13 cellular contexts compared by ENCODE assay signal in genomic region chr12:19710811-19711793, GRCh38.
DNase-seq lines count a peak whose midpoint lies in the region; ATAC-seq, FAIRE-seq and TF ChIP-seq lines count a peak whose summit lies in the region.
"Had no signal": no experiment of that assay in that cellular context is flagged by ENCODE, and none has a peak within 500 bp of the region (broad histone marks: within the 10 kb centered on the region; RNA-seq: fewer than 3 reads in every experiment).

No MANE protein-coding gene starts in this region.

- H3K4me3 Mint-ChIP-seq in GM23338, result no peak overlapping the region
- no peak overlapping the region for H3K4me3 Mint-ChIP-seq in type B pancreatic cell
- H3K4me3 Mint-ChIP-seq: activated CD4-positive, alpha-beta T cell treated with anti-CD3 and anti-CD28 coated beads, Interleukin-2, amount 10 ng/mL, durations not matched to agents 24 days and 14 days had no signal

- H3K36me3 ChIP-seq in endothelial cell of umbilical vein (ENCODE audit: control insufficient read depth in 2 of 2, extremely low read depth in 1 of 2, insufficient read depth in 2 of 2, low read length in 2 of 2) (no peaks in the 10 kb centered on the region), left lung (no peaks in the 10 kb centered on the region), thoracic aorta (no peaks in the 10 kb centered on the region), GM23338 (ENCODE audit: insufficient read depth) (no peaks in the 10 kb centered on the region; the same call in 1 of the 2 replicates)
- H3K36me3 ChIP-seq: Peyer's patch had no signal

- no peaks in the 10 kb centered on the region for H3F3A ChIP-seq in GM23338 (replicated peaks; ENCODE audit: low read depth)

- H3K9me2 ChIP-seq in GM23338 (ENCODE audit: insufficient read depth), result peaks cover 7% of the 10 kb centered on the region

- CTCF ChIA-PET in endothelial cell of umbilical vein (lab: Charles Lee), result interaction anchor here (1.3 to 1.5 kb wide), 2 partner anchors 28 to 139 kb away, joined by 3 to 4 read pairs; no protein-coding TSS in a partner anchor

- H3K79me2 ChIP-seq in endothelial cell of umbilical vein (ENCODE audit: control insufficient read depth, insufficient read depth, low read length), result no peaks in the 10 kb centered on the region
- no peaks in the 10 kb centered on the region for H3K79me2 ChIP-seq in GM23338 (replicated peaks; ENCODE audit: insufficient read depth)

- intact Hi-C loops in endothelial cell of umbilical vein (cut with micrococcal nuclease), result no loop called here
- intact Hi-C loops in left lung (cut with DNase I), result no loop called here

- H3K27me3 ChIP-seq in endothelial cell of umbilical vein (ENCODE audit: control insufficient read depth in 2 of 2, insufficient read depth in 2 of 2, low read length in 2 of 2) (no peaks in the 10 kb centered on the region), left lung (no peaks in the 10 kb centered on the region), thoracic aorta (replicated peaks; ENCODE audit: insufficient read depth) (no peaks in the 10 kb centered on the region), GM23338 (ENCODE audit: insufficient read depth) (no peaks in the 10 kb centered on the region)
- H3K27me3 ChIP-seq: Peyer's patch had no signal

- no peaks in the 10 kb centered on the region for H4K20me1 ChIP-seq in endothelial cell of umbilical vein (replicated peaks; ENCODE audit: control insufficient read depth, extremely low read depth, insufficient read depth, low read length)
- no peaks in the 10 kb centered on the region for H4K20me1 ChIP-seq in GM23338 (replicated peaks; ENCODE audit: insufficient read depth)

- H3K4me1 ChIP-seq in endothelial cell of umbilical vein (ENCODE audit: control insufficient read depth, extremely low read depth, insufficient read depth, low read length), result peaks cover 13% of the 10 kb centered on the region
- H3K4me1 ChIP-seq in left lung, result no peaks in the 10 kb centered on the region
- peaks cover 25 to 37% of the 10 kb centered on the region in 2 donors for H3K4me1 ChIP-seq in thoracic aorta (ENCODE audit: control insufficient read depth in 1 of 2, low read depth in 2 of 2)
- no peaks in the 10 kb centered on the region for H3K4me1 ChIP-seq in GM23338 (ENCODE audit: insufficient read depth)
- H3K4me1 ChIP-seq: Peyer's patch had no signal

- POLR2A ChIA-PET in endothelial cell of umbilical vein (lab: Charles Lee), result no interaction called here

- TF ChIP-seq CTCF in endothelial cell of umbilical vein (IDR thresholded peaks at IDR 0.05; ENCODE audit: extremely low read depth in 1 of 2, insufficient read depth in 1 of 2, low read depth in 1 of 2, low read length in 2 of 2) (no peak), left lung (IDR thresholded peaks at IDR 0.05) (no peak), thoracic aorta (IDR thresholded peaks at IDR 0.05) (no peak), GM23338 (conservative IDR thresholded peaks at IDR 0.05; ENCODE audit: low read depth in 2 of 2) (no peak), type B pancreatic cell (conservative IDR thresholded peaks at IDR 0.05) (no peak)

- no peaks in the 10 kb centered on the region for H3K9me1 ChIP-seq in endothelial cell of umbilical vein (replicated peaks; ENCODE audit: control insufficient read depth, extremely low read depth, insufficient read depth, low read length)

- H3K27ac ChIP-seq in endothelial cell of umbilical vein (ENCODE audit: insufficient read depth, low read depth, low read length) (peak overlapping the region; percentile 67), left lung (peak overlapping the region in 1 of 2 donors; percentile 26), thoracic aorta (peak overlapping the region; percentile 95 to 98), GM23338 (ENCODE audit: low read depth) (no peak overlapping the region)
- H3K27ac ChIP-seq: Peyer's patch had no signal

- H2AFZ ChIP-seq in endothelial cell of umbilical vein (ENCODE audit: low read depth, low read length) (no peak overlapping the region), GM23338 (no peak overlapping the region)

- dilution Hi-C loops in endothelial cell of umbilical vein (cut with MboI; ENCODE audit: extremely low pct_ligation_motif_present, low sequenced_read_pairs), result no loop called here

- H3K4me2 ChIP-seq in endothelial cell of umbilical vein (ENCODE audit: insufficient read depth, low read length) (peak overlapping the region; percentile 38), GM23338 (no peak overlapping the region)

- H3K4me1 Mint-ChIP-seq in GM23338 (peaks cover 2% of the 10 kb centered on the region; the same call in 1 of the 3 replicates), type B pancreatic cell (ENCODE audit: unreplicated experiment) (peaks cover 4% of the 10 kb centered on the region)

- no peak overlapping the region for H3K9ac ChIP-seq in endothelial cell of umbilical vein (replicated peaks; ENCODE audit: extremely low read depth, insufficient read depth, low read length)

- DNase-seq in HuH-7.5 (ENCODE audit: low spot score) (peak; percentile 49), endothelial cell of umbilical vein (ENCODE audit: low read depth, low spot score) (no peak), left lung (no peak), thoracic aorta (ENCODE audit: low spot score) (peak; percentile 75), GM23338 (ENCODE audit: low spot score) (no peak), dermis blood vessel endothelial cell (no peak), type B pancreatic cell (ENCODE audit: extremely low spot score, unreplicated experiment) (no peak)
- no peak for DNase-seq in activated T-cell treated with anti-CD3 and anti-CD28 coated beads, Interleukin-2, amount 50 U/mL, for 48 hours
- DNase-seq: activated CD4-positive, alpha-beta T cell treated with anti-CD3 and anti-CD28 coated beads, Interleukin-2, amount 10 ng/mL, durations not matched to agents 24 days and 14 days; NCI-H510A treated with DMSO at 0.1 percent for 48 hours; Peyer's patch; stimulated activated CD4-positive, alpha-beta T cell treated with anti-CD3 and anti-CD28 coated beads, Interleukin-1b, Interleukin-23, amount 100 ng/mL, for 48 hours had no signal

- H3K4me3 ChIP-seq in endothelial cell of umbilical vein (replicated peaks in 1 of 3; ENCODE audit: insufficient read depth in 1 of 3, low read depth in 1 of 3, low read length in 3 of 3), result no peak overlapping the region
- H3K4me3 ChIP-seq in left lung, result no peak overlapping the region
- no peak overlapping the region for H3K4me3 ChIP-seq in thoracic aorta
- no peak overlapping the region for H3K4me3 ChIP-seq in GM23338
- H3K4me3 ChIP-seq: Peyer's patch had no signal

- TF ChIP-seq POLR2A in endothelial cell of umbilical vein (IDR thresholded peaks at IDR 0.05; ENCODE audit: low read depth, low read length), result no peak

- H3K36me3 Mint-ChIP-seq in GM23338 (ENCODE audit: low read depth) (no peaks in the 10 kb centered on the region; the same call in 2 of the 3 replicates), type B pancreatic cell (peaks cover 3% of the 10 kb centered on the region)

- BruUV-seq in endothelial cell of umbilical vein (replicated peaks; lab: Mats Ljungman, UMichigan), result no TSS peak

- no peak for FAIRE-seq in endothelial cell of umbilical vein (lab: Jason Lieb, UNC)
- FAIRE-seq: colon had no signal

- ATAC-seq in left lung, result peak; percentile 49
- ATAC-seq in thoracic aorta (ENCODE audit: insufficient number of reproducible peaks, low FRiP score, low read depth), result peak; percentile 92
- ATAC-seq in GM23338, result no peak

- H3K27ac Mint-ChIP-seq in GM23338, result no peak overlapping the region
- no peak overlapping the region for H3K27ac Mint-ChIP-seq in type B pancreatic cell
- H3K27ac Mint-ChIP-seq: activated CD4-positive, alpha-beta T cell treated with anti-CD3 and anti-CD28 coated beads, Interleukin-2, amount 10 ng/mL, durations not matched to agents 24 days and 14 days had no signal

- no peaks in the 10 kb centered on the region for H3K27me3 Mint-ChIP-seq in GM23338 (ENCODE audit: insufficient read depth, low read depth, poor library complexity)
- no peaks in the 10 kb centered on the region for H3K27me3 Mint-ChIP-seq in type B pancreatic cell
- H3K27me3 Mint-ChIP-seq: activated CD4-positive, alpha-beta T cell treated with anti-CD3 and anti-CD28 coated beads, Interleukin-2, amount 10 ng/mL, durations not matched to agents 24 days and 14 days had no signal

- H3K9me3 Mint-ChIP-seq in GM23338 (peaks cover 8% of the 10 kb centered on the region; the same call in 2 of the 3 replicates), type B pancreatic cell (peaks cover 12% of the 10 kb centered on the region)

- no peaks in the 10 kb centered on the region for H3K9me3 ChIP-seq in endothelial cell of umbilical vein (replicated peaks; ENCODE audit: control insufficient read depth, insufficient read depth, low read length)
- H3K9me3 ChIP-seq in left lung, result peaks cover 0 to 23% of the 10 kb centered on the region in 2 donors
- no peaks in the 10 kb centered on the region for H3K9me3 ChIP-seq in thoracic aorta

TF ChIP-seq in endothelial cell of umbilical vein, 7 proteins besides CTCF, POLR2A, EP300 and RAD21 (continues in another document):
- TF ChIP-seq POLR2AphosphoS5 (IDR thresholded peaks at IDR 0.05; ENCODE audit: insufficient read depth, low read depth, low read length) (no peak), MYC (IDR thresholded peaks at IDR 0.05; ENCODE audit: low read depth, low read length) (no peak), EZH2 (IDR thresholded peaks at IDR 0.05; ENCODE audit: borderline replicate concordance, low read depth, low read length, severe bottlenecking) (no peak), MAX (IDR thresholded peaks at IDR 0.05; ENCODE audit: insufficient read depth, insufficient read length) (no peak), GATA2 (IDR thresholded peaks at IDR 0.05; ENCODE audit: insufficient read depth, insufficient read length, low read depth, low read length) (no peak), JUN (IDR thresholded peaks at IDR 0.05; ENCODE audit: borderline replicate concordance, insufficient read depth, insufficient read length, low read depth) (no peak)

TF ChIP-seq in GM23338, 12 proteins besides CTCF, POLR2A, EP300 and RAD21:
- no peak for TF ChIP-seq ZNF331 (CRISPR knock-in tag; IDR thresholded peaks at IDR 0.05; ENCODE audit: low read depth)
- TF ChIP-seq ZNF114 (CRISPR knock-in tag; IDR thresholded peaks at IDR 0.05), result no peak
- TF ChIP-seq EZH2phosphoT487 (IDR thresholded peaks at IDR 0.05; ENCODE audit: unreplicated experiment), result no peak
- no peak for TF ChIP-seq POLR2AphosphoS5 (IDR thresholded peaks at IDR 0.05; ENCODE audit: low read depth)

Comparison
In these comparisons a context has a peak if more than half of its experiments do, and no peak if none do; other contexts are left out.
1. DNase-seq: peak in HuH-7.5 (single experiment) and thoracic aorta (single experiment); none in endothelial cell of umbilical vein (single experiment), left lung (0 of 2), GM23338 (single experiment), dermis blood vessel endothelial cell (single experiment), type B pancreatic cell (single experiment) and activated T-cell treated with anti-CD3 and anti-CD28 coated beads, Interleukin-2, amount 50 U/mL, for 48 hours (0 of 2).